Comparison of ENCODE assay signal across 1 cellular context in the genomic region with DNA sequence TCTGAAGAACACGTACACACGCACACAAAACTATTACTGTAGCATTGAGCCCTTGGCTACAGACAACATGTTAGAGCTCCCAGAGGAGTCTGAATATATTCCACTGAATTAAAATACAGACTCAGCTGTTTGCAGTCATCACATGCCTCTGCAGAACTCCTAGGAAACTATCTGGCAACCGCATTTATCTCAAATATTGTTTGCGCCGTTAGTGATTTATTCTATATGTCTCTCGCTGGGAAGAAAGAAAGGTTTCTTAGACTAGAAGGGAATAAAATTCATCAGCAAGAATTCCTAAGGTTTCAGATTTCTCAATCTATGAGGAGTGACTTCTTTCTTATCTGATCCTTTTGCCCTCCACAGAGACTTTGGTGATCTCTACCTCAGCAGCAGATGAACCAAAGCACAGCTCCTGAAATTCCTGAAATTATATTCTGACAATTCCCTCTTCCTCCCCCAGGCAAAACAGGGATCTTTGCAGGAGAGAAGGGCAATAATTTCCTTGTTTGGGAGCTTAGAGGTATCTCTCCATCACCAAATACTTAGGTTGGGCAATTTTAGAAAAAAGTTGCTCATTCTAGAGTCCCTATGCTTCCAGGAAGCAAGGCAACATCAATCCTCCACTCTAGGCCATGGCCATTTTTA.
TF ChIP-seq lines count a peak whose summit lies in the region.

No MANE protein-coding gene starts in this region.

TF ChIP-seq in H1, 55 proteins besides CTCF, POLR2A, EP300 and RAD21 (continued from another document):
- TF ChIP-seq, protein P1, sequence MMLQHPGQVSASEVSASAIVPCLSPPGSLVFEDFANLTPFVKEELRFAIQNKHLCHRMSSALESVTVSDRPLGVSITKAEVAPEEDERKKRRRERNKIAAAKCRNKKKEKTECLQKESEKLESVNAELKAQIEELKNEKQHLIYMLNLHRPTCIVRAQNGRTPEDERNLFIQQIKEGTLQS (IDR thresholded peaks at IDR 0.05; ENCODE audit: insufficient read depth, low read depth, low read length), result no peak
- TF ChIP-seq TAF7 (optimal IDR thresholded peaks at IDR 0.05; ENCODE audit: borderline replicate concordance, low read depth, low read length), result no peak
- no peak for TF ChIP-seq ASH2L (IDR thresholded peaks at IDR 0.05; ENCODE audit: low read length)
- TF ChIP-seq CREB1 (IDR thresholded peaks at IDR 0.05), result no peak
- no peak for TF ChIP-seq BACH1 (IDR thresholded peaks at IDR 0.05; ENCODE audit: low read length)
- no peak for TF ChIP-seq EGR1 (IDR thresholded peaks at IDR 0.05; ENCODE audit: borderline replicate concordance, low read depth, low read length)
- TF ChIP-seq PHF8 (conservative IDR thresholded peaks at IDR 0.05; ENCODE audit: low read depth, low read length), result no peak
- TF ChIP-seq SP1 (IDR thresholded peaks at IDR 0.05; ENCODE audit: low read depth, low read length), result no peak
- TF ChIP-seq, protein P2, sequence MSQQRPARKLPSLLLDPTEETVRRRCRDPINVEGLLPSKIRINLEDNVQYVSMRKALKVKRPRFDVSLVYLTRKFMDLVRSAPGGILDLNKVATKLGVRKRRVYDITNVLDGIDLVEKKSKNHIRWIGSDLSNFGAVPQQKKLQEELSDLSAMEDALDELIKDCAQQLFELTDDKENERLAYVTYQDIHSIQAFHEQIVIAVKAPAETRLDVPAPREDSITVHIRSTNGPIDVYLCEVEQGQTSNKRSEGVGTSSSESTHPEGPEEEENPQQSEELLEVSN (IDR thresholded peaks at IDR 0.05), result no peak
TF ChIP-seq in H1: peak in this region for 0.
